Comparison of ENCODE assay signal across 8 cellular contexts in genomic region chr6:166382500-166382932, GRCh38. TPM values are rescaled to one million over a fixed set of nuclear protein-coding genes. Genes with fewer than 3 reads are reported as not detected.
A peak's percentile ranks its signal among the peaks of the same experiment; 100 is the strongest.
DNase-seq lines count a peak whose midpoint lies in the region; ATAC-seq and TF ChIP-seq lines count a peak whose summit lies in the region.

No MANE protein-coding gene starts in this region.

- H3K36me3 ChIP-seq in KOPT-K1 (ENCODE audit: insufficient read depth, low read length) (no peaks in the 10 kb centered on the region), colonic mucosa (no peaks in the 10 kb centered on the region), mucosa of stomach (ENCODE audit: control insufficient read depth, insufficient read depth, low read length) (no peaks in the 10 kb centered on the region)

- H3K4me1 Mint-ChIP-seq in activated naive CD4-positive, alpha-beta T cell treated with anti-CD3 and anti-CD28 coated beads for 36 hours (ENCODE audit: low read depth), result peaks cover 5% of the 10 kb centered on the region

- H3K36me3 Mint-ChIP-seq in activated naive CD4-positive, alpha-beta T cell treated with anti-CD3 and anti-CD28 coated beads for 36 hours (ENCODE audit: low read depth), result no peaks in the 10 kb centered on the region

- intact Hi-C loops in activated naive CD4-positive, alpha-beta T cell treated with anti-CD3 and anti-CD28 coated beads for 36 hours (cut with micrococcal nuclease), result loop anchor here (2.0 to 10.0 kb wide), 3 partner anchors 218 to 616 kb away; partner anchors contain the start of genes CEP43, RNASET2 and TBXT
- intact Hi-C loops in colonic mucosa (cut with DNase I), result no loop called here

- no peak for DNase-seq in activated naive CD4-positive, alpha-beta T cell treated with anti-CD3 and anti-CD28 coated beads for 36 hours
- no peak for DNase-seq in activated naive CD4-positive, alpha-beta T cell (lab: John Stamatoyannopoulos, UW)
- DNase-seq in colonic mucosa (peak; percentile 39), AG20443 (ENCODE audit: low spot score) (no peak)

- H3K4me1 ChIP-seq in colonic mucosa (peaks cover 3% of the 10 kb centered on the region), mucosa of stomach (ENCODE audit: control insufficient read depth, insufficient read depth, low read length) (peaks cover 4% of the 10 kb centered on the region)

- H3K27me3 ChIP-seq in colonic mucosa (no peaks in the 10 kb centered on the region), mucosa of stomach (ENCODE audit: control insufficient read depth, insufficient read depth, low read length) (no peaks in the 10 kb centered on the region)

- CTCF ChIA-PET in activated naive CD4-positive, alpha-beta T cell treated with anti-CD3 and anti-CD28 coated beads for 36 hours (lab: Charles Lee), result no interaction called here

- peak overlapping the region; percentile 85 for H3K4me3 Mint-ChIP-seq in activated naive CD4-positive, alpha-beta T cell treated with anti-CD3 and anti-CD28 coated beads for 36 hours

- no peaks in the 10 kb centered on the region for H3K27me3 Mint-ChIP-seq in activated naive CD4-positive, alpha-beta T cell treated with anti-CD3 and anti-CD28 coated beads for 36 hours (ENCODE audit: low read depth)

- no peak for TF ChIP-seq CTCF in colonic mucosa (IDR thresholded peaks at IDR 0.05)

- H3K9ac ChIP-seq in colonic mucosa (ENCODE audit: low read depth in 2 of 2, low read length in 2 of 2), result peak overlapping the region; percentile 98 to 100
- peak overlapping the region; percentile 93 for H3K9ac ChIP-seq in mucosa of stomach (ENCODE audit: low read length)

- ATAC-seq in GM21390 (IDR thresholded peaks at IDR 0.05; ENCODE audit: unreplicated experiment) (no peak), GM18502 (IDR thresholded peaks at IDR 0.05; ENCODE audit: poor library complexity, unreplicated experiment) (no peak)

- peak overlapping the region; percentile 30 for H3K27ac Mint-ChIP-seq in activated naive CD4-positive, alpha-beta T cell treated with anti-CD3 and anti-CD28 coated beads for 36 hours

- H3K9me3 ChIP-seq in KOPT-K1 (ENCODE audit: insufficient read depth, low read length, poor library complexity, severe bottlenecking) (no peaks in the 10 kb centered on the region), colonic mucosa (no peaks in the 10 kb centered on the region), mucosa of stomach (ENCODE audit: control insufficient read depth, low read length) (no peaks in the 10 kb centered on the region)

- H3K27ac ChIP-seq in KOPT-K1 (ENCODE audit: low read depth, low read length, poor library complexity, severe bottlenecking) (peak overlapping the region; percentile 65), colonic mucosa (peak overlapping the region; percentile 98)

- H3K9me3 Mint-ChIP-seq in activated naive CD4-positive, alpha-beta T cell treated with anti-CD3 and anti-CD28 coated beads for 36 hours, result no peaks in the 10 kb centered on the region

- H3K4me3 ChIP-seq in colonic mucosa (peak overlapping the region; percentile 95), mucosa of stomach (ENCODE audit: low read length) (peak overlapping the region; percentile 70)

RNA-seq across cellular contexts. Expression of gene MPC1, which starts 0.2 kb away (rescaled TPM):
- 10 to 100 TPM; 16.6 to 18.7 TPM for total RNA-seq in activated naive CD4-positive, alpha-beta T cell treated with anti-CD3 and anti-CD28 coated beads for 36 hours
- 100 to 1,000 TPM in 1 of 2 donors, 10 to 100 TPM in 1; 93.7 to 144 TPM for total RNA-seq in colonic mucosa

RNA-seq across cellular contexts. Expression of gene SFT2D1, which starts 40.2 kb away (rescaled TPM):
- total RNA-seq in activated naive CD4-positive, alpha-beta T cell treated with anti-CD3 and anti-CD28 coated beads for 36 hours, result 10 to 100 TPM; 53.1 to 53.3 TPM
- total RNA-seq in colonic mucosa, result 10 to 100 TPM; 65.0 to 73.3 TPM

Comparison
In these comparisons a context has a peak if more than half of its experiments do, and no peak if none do; other contexts are left out.
1. RNA of gene MPC1, which starts 0.2 kb away (total RNA-seq): 93.7 to 144 TPM in colonic mucosa; 16.6 to 18.7 TPM in activated naive CD4-positive, alpha-beta T cell treated with anti-CD3 and anti-CD28 coated beads for 36 hours; every median in the first group is over 4 times any median in the second.